8 cellular contexts compared by ENCODE assay signal in genomic region chr14:64337901-64338615, GRCh38. TPM values are rescaled to one million over a fixed set of nuclear protein-coding genes. Genes with fewer than 3 reads are reported as not detected.
DNase-seq lines count a peak whose midpoint lies in the region; ATAC-seq, FAIRE-seq and TF ChIP-seq lines count a peak whose summit lies in the region.

No MANE protein-coding gene starts in this region.

- peak; percentile 72 for ATAC-seq in HG02642 (IDR thresholded peaks at IDR 0.05; ENCODE audit: poor library complexity, unreplicated experiment)
- peak; percentile 70 for ATAC-seq in left colon

- intact Hi-C loops in colonic mucosa (cut with DNase I) (no loop called here), left colon (cut with DNase I, micrococcal nuclease) (no loop called here)

- no peak for DNase-seq in AG09309 (ENCODE audit: low read depth)
- peak; percentile 10 for DNase-seq in GM12891 (ENCODE audit: insufficient read length, low spot score)
- peak; percentile 16 for DNase-seq in MV-4-11 (lab: John Stamatoyannopoulos, UW)
- peak; percentile 73 for DNase-seq in SK-MEL-5 (ENCODE audit: low read depth, low spot score)
- DNase-seq in colonic mucosa: peak; percentile 68
- peak in 1 of 2 donors; percentile 55 for DNase-seq in left colon
- peak in 2 of 3 experiments; percentile 2 to 10 for DNase-seq in stimulated activated CD4-positive, alpha-beta T cell treated with anti-CD3 and anti-CD28 coated beads, TNF-alpha, amount 100 ng/mL, for 4 hours (ENCODE audit: low read depth in 3 of 3)

- no peaks in the 10 kb centered on the region for H3K27me3 ChIP-seq in colonic mucosa

- no peaks in the 10 kb centered on the region for H3K4me1 ChIP-seq in colonic mucosa

- no peaks in the 10 kb centered on the region for H3K36me3 ChIP-seq in colonic mucosa

- peak overlapping the region; percentile 84 for H3K4me3 ChIP-seq in AG09309 (ENCODE audit: control insufficient read depth, low read depth, low read length)
- peak overlapping the region; percentile 76 for H3K4me3 ChIP-seq in colonic mucosa

- H3K27ac ChIP-seq in colonic mucosa: peak overlapping the region; percentile 89

- in situ Hi-C loops in SK-MEL-5 (cut with HindIII; ENCODE audit: low pct_unique_long_range_greater_than_20kb, low sequenced_read_pairs): no loop called here

- peak; percentile 35 for FAIRE-seq in GM12891 (lab: Jason Lieb, UNC)

- peak overlapping the region; percentile 79 to 86 for H3K9ac ChIP-seq in colonic mucosa (ENCODE audit: low read depth in 2 of 2, low read length in 2 of 2)

- TF ChIP-seq CTCF in AG09309 (IDR thresholded peaks at IDR 0.05; ENCODE audit: control insufficient read depth, insufficient read depth, low read depth, low read length, missing control alignments) (no peak), colonic mucosa (IDR thresholded peaks at IDR 0.05) (no peak)

- no peaks in the 10 kb centered on the region for H3K9me3 ChIP-seq in colonic mucosa

- peak; percentile 63; the same call in 1 of the 2 replicates for TF ChIP-seq POLR2A in GM12891 (IDR thresholded peaks at IDR 0.05; ENCODE audit: low read depth, low read length)

TF ChIP-seq in GM12891, 5 proteins besides CTCF, POLR2A, EP300 and RAD21:
- TF ChIP-seq TAF1 (IDR thresholded peaks at IDR 0.05; ENCODE audit: low read depth, low read length): peak; percentile 48; the same call in 1 of the 2 replicates
- no peak; the same call in 1 of the 2 replicates for TF ChIP-seq POU2F2 (IDR thresholded peaks at IDR 0.05; ENCODE audit: low read depth, low read length)
- 0 out of 2 replicates have a peak, but pooled peaks have one; percentile 25 for TF ChIP-seq SPI1 (IDR thresholded peaks at IDR 0.05; ENCODE audit: low read depth, low read length)
- TF ChIP-seq POLR2AphosphoS5 (IDR thresholded peaks at IDR 0.05; ENCODE audit: low read depth, low read length): peak; percentile 62; the same call in 1 of the 2 replicates
- TF ChIP-seq PAX5 (IDR thresholded peaks at IDR 0.05; ENCODE audit: insufficient read depth, low read length, severe bottlenecking): no peak

RNA-seq across cellular contexts. Expression of gene ESR2, which starts 43.9 kb away (rescaled TPM):
- 0.64 TPM for polyA plus RNA-seq in GM12891 (2012; ENCODE audit: low read depth, missing spikeins)
- total RNA-seq in SK-MEL-5 (2014; rRNA removed; shearing (Covaris generic)): 0.03 and 0.11 TPM in 2 replicates
- 0.05 TPM in 1 of 2 replicates, not detected in the other for polyA plus RNA-seq in SK-MEL-5 (2015; cell fraction: cytosol; rRNA removed)
- 0.36 TPM in 1 of 2 replicates, not detected in the other for polyA plus RNA-seq in SK-MEL-5 (2015; cell fraction: nucleus; rRNA removed)
- total RNA-seq in colonic mucosa (under 1 TPM; 0.42 to 0.85 TPM), left colon (under 1 TPM; 0.40 to 0.70 TPM)

RNA-seq across cellular contexts. Expression of gene MTHFD1, which starts 50.1 kb away (rescaled TPM):
- polyA plus RNA-seq in GM12891 (2012; ENCODE audit: low read depth, missing spikeins): 137 TPM
- total RNA-seq in SK-MEL-5 (2014; rRNA removed; shearing (Covaris generic)): 32.6 and 37.9 TPM in 2 replicates
- 70.1 and 87.9 TPM in 2 replicates for polyA plus RNA-seq in SK-MEL-5 (2015; cell fraction: cytosol; rRNA removed)
- polyA plus RNA-seq in SK-MEL-5 (2015; cell fraction: nucleus; rRNA removed): 79.2 and 88.3 TPM in 2 replicates
- 100 to 1,000 TPM in 1 of 2 donors, 10 to 100 TPM in 1; 38.1 to 123 TPM for total RNA-seq in colonic mucosa
- total RNA-seq in left colon: 10 to 100 TPM; 31.2 to 53.3 TPM
